In the genomic region with DNA sequence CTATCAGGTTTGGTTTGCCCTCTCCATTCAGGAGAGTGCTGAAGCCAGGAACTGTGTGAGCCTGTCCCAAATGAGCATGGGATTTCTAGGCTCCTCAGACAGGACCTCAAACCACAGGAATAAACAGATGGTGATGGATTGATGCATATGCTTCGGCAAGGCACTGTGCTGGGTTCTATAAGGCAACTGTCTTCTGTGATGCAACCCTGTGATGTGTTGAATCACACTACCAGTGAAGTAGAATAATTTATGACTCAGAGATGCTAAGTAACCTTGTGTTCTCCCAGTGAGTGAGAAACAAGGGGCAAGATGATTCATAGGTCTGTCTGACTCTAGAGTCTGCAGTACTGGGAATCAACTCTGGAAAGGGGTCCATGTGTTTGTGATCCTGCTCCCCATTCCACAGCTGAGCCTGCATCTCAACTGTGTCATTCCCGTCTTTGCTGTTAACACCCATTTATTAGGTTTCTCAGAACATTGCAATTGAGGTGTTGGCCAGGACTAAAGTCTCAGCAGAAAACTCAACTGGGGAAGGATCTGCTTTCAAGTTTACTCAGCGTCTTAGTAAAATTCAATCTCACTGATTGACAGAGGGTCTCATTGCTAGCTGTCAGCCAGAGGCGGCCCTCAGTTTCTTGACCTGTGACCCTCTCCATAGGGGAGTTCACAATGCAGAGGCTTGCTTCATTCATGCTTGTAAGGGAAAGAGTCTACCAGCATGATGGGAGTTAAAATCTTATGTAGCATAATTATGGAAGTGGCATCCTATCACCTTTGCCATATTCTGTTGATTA, we compare ENCODE assay signal across 1 cellular context.
A peak's percentile ranks its signal among the peaks of the same experiment; 100 is the strongest.
TF ChIP-seq lines count a peak whose summit lies in the region.

No MANE protein-coding gene starts in this region.

TF ChIP-seq in K562, 482 proteins besides CTCF, POLR2A, EP300 and RAD21 (continued from another document):
- TF ChIP-seq, protein P1, sequence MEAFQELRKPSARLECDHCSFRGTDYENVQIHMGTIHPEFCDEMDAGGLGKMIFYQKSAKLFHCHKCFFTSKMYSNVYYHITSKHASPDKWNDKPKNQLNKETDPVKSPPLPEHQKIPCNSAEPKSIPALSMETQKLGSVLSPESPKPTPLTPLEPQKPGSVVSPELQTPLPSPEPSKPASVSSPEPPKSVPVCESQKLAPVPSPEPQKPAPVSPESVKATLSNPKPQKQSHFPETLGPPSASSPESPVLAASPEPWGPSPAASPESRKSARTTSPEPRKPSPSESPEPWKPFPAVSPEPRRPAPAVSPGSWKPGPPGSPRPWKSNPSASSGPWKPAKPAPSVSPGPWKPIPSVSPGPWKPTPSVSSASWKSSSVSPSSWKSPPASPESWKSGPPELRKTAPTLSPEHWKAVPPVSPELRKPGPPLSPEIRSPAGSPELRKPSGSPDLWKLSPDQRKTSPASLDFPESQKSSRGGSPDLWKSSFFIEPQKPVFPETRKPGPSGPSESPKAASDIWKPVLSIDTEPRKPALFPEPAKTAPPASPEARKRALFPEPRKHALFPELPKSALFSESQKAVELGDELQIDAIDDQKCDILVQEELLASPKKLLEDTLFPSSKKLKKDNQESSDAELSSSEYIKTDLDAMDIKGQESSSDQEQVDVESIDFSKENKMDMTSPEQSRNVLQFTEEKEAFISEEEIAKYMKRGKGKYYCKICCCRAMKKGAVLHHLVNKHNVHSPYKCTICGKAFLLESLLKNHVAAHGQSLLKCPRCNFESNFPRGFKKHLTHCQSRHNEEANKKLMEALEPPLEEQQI (IDR thresholded peaks at IDR 0.05) = no peak
- no peak for TF ChIP-seq NFRKB (IDR thresholded peaks at IDR 0.05; ENCODE audit: low read depth)
- no peak for TF ChIP-seq GMEB1 (CRISPR knock-in tag; IDR thresholded peaks at IDR 0.05)
- no peak for TF ChIP-seq CUX1 (CRISPR knock-in tag; IDR thresholded peaks at IDR 0.05)
- peak; percentile 41 for TF ChIP-seq MEIS2 (IDR thresholded peaks at IDR 0.05; ENCODE audit: partially characterized antibody)
- no peak for TF ChIP-seq ZEB2 (IDR thresholded peaks at IDR 0.05)
- TF ChIP-seq, protein P2, sequence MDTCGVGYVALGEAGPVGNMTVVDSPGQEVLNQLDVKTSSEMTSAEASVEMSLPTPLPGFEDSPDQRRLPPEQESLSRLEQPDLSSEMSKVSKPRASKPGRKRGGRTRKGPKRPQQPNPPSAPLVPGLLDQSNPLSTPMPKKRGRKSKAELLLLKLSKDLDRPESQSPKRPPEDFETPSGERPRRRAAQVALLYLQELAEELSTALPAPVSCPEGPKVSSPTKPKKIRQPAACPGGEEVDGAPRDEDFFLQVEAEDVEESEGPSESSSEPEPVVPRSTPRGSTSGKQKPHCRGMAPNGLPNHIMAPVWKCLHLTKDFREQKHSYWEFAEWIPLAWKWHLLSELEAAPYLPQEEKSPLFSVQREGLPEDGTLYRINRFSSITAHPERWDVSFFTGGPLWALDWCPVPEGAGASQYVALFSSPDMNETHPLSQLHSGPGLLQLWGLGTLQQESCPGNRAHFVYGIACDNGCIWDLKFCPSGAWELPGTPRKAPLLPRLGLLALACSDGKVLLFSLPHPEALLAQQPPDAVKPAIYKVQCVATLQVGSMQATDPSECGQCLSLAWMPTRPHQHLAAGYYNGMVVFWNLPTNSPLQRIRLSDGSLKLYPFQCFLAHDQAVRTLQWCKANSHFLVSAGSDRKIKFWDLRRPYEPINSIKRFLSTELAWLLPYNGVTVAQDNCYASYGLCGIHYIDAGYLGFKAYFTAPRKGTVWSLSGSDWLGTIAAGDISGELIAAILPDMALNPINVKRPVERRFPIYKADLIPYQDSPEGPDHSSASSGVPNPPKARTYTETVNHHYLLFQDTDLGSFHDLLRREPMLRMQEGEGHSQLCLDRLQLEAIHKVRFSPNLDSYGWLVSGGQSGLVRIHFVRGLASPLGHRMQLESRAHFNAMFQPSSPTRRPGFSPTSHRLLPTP (IDR thresholded peaks at IDR 0.05; ENCODE audit: borderline replicate concordance, extremely low read depth, insufficient read length) = no peak
- TF ChIP-seq, protein P3, sequence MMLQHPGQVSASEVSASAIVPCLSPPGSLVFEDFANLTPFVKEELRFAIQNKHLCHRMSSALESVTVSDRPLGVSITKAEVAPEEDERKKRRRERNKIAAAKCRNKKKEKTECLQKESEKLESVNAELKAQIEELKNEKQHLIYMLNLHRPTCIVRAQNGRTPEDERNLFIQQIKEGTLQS (IDR thresholded peaks at IDR 0.05) = peak; percentile 67
- TF ChIP-seq, protein P3 (CRISPR knock-in tag; conservative IDR thresholded peaks at IDR 0.05) = no peak
